In the genomic region with DNA sequence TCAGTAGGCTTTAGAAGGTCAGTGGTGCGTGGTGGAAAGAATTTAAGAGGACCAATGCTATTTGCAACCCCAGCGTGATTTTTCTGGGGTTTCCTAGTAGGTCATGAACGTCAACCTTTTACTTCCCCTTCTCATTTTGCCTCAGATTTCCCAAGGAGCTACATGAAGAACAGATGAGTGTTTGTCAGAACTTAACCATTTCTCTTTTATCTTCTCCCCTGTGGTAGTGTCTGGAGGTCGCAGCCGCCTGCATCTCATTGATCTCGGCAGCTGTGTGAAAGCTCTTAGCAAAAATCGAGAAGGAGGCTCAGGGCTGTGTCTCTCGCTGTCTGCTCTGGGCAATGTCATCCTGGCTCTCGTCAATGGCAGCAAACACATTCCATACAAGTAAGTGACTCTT, we compare ENCODE assay signal across 14 cellular contexts.
DNase-seq lines count a peak whose midpoint lies in the region; ATAC-seq and TF ChIP-seq lines count a peak whose summit lies in the region.
"Had no signal": no experiment of that assay in that cellular context is flagged by ENCODE, and none has a peak within 500 bp of the region (broad histone marks: within the 10 kb centered on the region; RNA-seq: fewer than 3 reads in every experiment).

No MANE protein-coding gene starts in this region.

- no peaks in the 10 kb centered on the region for H3K36me3 ChIP-seq in HAP-1 (replicated peaks)
- H3K36me3 ChIP-seq in mucosa of descending colon (ENCODE audit: low read depth) = no peaks in the 10 kb centered on the region
- H3K36me3 ChIP-seq: heart right ventricle had no signal

- H3K27me3 ChIP-seq in HAP-1 (ENCODE audit: low read depth) = no peaks in the 10 kb centered on the region

- intact Hi-C loops in mucosa of descending colon (cut with DNase I, micrococcal nuclease) = no loop called here

- CTCF ChIA-PET in GM10248 (lab: Yijun Ruan, JAX) = interaction anchor here (1.0 to 1.4 kb wide), 5 partner anchors 9 to 44 kb away, joined by 3 to 5 read pairs (median 3); no protein-coding TSS in a partner anchor

- ATAC-seq in GM18907 (IDR thresholded peaks at IDR 0.05; ENCODE audit: unreplicated experiment) (peak; percentile 72), HG02588 (IDR thresholded peaks at IDR 0.05; ENCODE audit: unreplicated experiment) (peak; percentile 72), HG03521 (IDR thresholded peaks at IDR 0.05; ENCODE audit: unreplicated experiment) (peak; percentile 44), mucosa of descending colon (no peak)
- ATAC-seq: heart right ventricle; PC-3; stimulated activated effector memory CD8-positive, alpha-beta T cell treated with anti-CD3 and anti-CD28 coated beads, Interleukin-12 subunit alpha, Interleukin-12 subunit beta, amount 100 ng/mL, for 72 hours had no signal

- H3K4me1 ChIP-seq in HAP-1 (no peaks in the 10 kb centered on the region), mucosa of descending colon (ENCODE audit: low read depth) (no peaks in the 10 kb centered on the region)
- H3K4me1 ChIP-seq: heart right ventricle had no signal

- in situ Hi-C loops in HAP-1 (cut with MboI; ENCODE audit: low sequenced_read_pairs) = no loop called here

- H3K9me3 ChIP-seq in HAP-1 (peaks cover 3% of the 10 kb centered on the region; the same call in 1 of the 2 replicates), mucosa of descending colon (peaks cover 13% of the 10 kb centered on the region)

- TF ChIP-seq CTCF in GM10248 (IDR thresholded peaks at IDR 0.05; ENCODE audit: control extremely low read depth, extremely low read depth, low read depth, missing control alignments) (no peak), mucosa of descending colon (IDR thresholded peaks at IDR 0.05) (no peak)

- no peak overlapping the region for H3K4me3 ChIP-seq in HAP-1
- H3K4me3 ChIP-seq in mucosa of descending colon = no peak overlapping the region
- H3K4me3 ChIP-seq: heart right ventricle had no signal

- DNase-seq in GM10248 (ENCODE audit: extremely low spot score) (peak; percentile 50), HAP-1 (ENCODE audit: low spot score in 2 of 2) (no peak), mucosa of descending colon (no peak)
- DNase-seq in stimulated activated naive CD4-positive, alpha-beta T cell treated with Interleukin-2 at 50 U/mL for 16 hours (lab: John Stamatoyannopoulos, UW) = no peak
- DNase-seq in activated naive CD4-positive, alpha-beta T cell treated with anti-CD3 and anti-CD28 coated beads, Interleukin-2, amount 50 U/mL, for 16 hours = no peak
- DNase-seq: activated T-cell treated with anti-CD3 and anti-CD28 coated beads for 4 hours; H9; heart right ventricle; PC-3; stimulated activated CD4-positive, alpha-beta T cell treated with anti-CD3 and anti-CD28 coated beads, Interleukin-15, amount 100 ng/mL, for 24 hours had no signal

- POLR2A ChIA-PET in GM10248 (lab: Yijun Ruan, JAX) = no interaction called here
